Comparison of ENCODE assay signal across 27 cellular contexts in the genomic region with DNA sequence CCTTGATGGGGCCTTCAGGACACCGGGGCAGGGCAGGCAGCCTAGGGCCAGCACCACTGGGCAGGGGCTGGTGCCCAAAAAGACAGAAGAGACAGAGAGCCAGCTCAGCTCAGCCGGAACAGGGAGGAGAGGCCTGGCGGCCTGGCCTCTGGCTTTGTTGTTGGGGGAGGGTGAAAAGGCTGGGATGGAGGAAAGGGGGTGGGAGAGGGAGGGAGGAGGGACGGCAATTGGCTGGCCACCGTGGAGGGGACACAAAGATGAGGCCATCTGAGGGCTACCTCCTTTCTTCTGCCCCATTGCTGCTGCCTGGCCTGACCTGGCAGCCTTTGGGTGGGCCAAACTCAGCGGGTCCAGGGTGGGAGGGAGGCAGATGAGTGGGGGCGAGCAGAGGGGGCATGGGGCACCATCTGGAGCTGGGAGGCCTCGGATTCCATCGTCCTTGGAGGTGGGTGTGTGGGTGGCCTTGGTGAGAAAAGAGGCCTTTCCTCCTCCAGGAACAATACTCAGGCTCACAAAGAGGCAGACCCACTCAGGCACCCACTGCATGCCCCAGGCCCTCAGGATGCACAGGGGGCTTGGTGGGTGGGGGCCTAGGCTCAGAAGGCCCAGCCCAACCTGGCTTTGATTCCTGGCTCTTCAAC. TPM values are rescaled to one million over a fixed set of nuclear protein-coding genes. Genes with fewer than 3 reads are reported as not detected.
"Had no signal": no experiment of that assay in that cellular context is flagged by ENCODE, and none has a peak within 500 bp of the region (broad histone marks: within the 10 kb centered on the region; RNA-seq: fewer than 3 reads in every experiment).

No MANE protein-coding gene starts in this region.

- H3K36me3 Mint-ChIP-seq: activated naive CD4-positive, alpha-beta T cell treated with anti-CD3 and anti-CD28 coated beads, Interleukin-2, amount 50 U/mL, for 72 hours; naive B cell; stimulated activated naive B cell treated with anti-CD40 and anti-IgM and Interleukin-4, amounts not matched to agents 10 μg/mL and 1 μg/mL and 100 μg/mL, for 72 hours had no signal

- ATAC-seq: activated naive CD4-positive, alpha-beta T cell treated with anti-CD3 and anti-CD28 coated beads, Interleukin-2, amount 50 U/mL, for 72 hours; effector memory CD8-positive, alpha-beta T cell; psoas muscle; right lobe of liver; stimulated activated naive B cell treated with anti-CD40 and anti-IgM and Interleukin-4, amounts not matched to agents 10 μg/mL and 1 μg/mL and 100 μg/mL, for 72 hours had no signal

- H3K9me3 Mint-ChIP-seq: activated CD4-positive, alpha-beta memory T cell treated with anti-CD3 and anti-CD28 coated beads, Interleukin-2, amount 10 ng/mL, durations not matched to agents 7 days and 5 days; activated naive CD4-positive, alpha-beta T cell treated with anti-CD3 and anti-CD28 coated beads, Interleukin-2, amount 50 U/mL, for 72 hours; activated T-helper 1 cell treated with anti-CD3 and anti-CD28 coated beads, Interleukin-12 subunit alpha, Interleukin-12 subunit beta, Interleukin-2, Interleukin-4 antibody, amounts not matched to agents 30 ng/mL and 10 ng/mL and 1 ng/mL, durations not matched to agents 14 hours and 24 hours and 36 hours; effector memory CD8-positive, alpha-beta T cell; naive B cell; stimulated activated naive B cell treated with anti-CD40 and anti-IgM and Interleukin-4, amounts not matched to agents 10 μg/mL and 1 μg/mL and 100 μg/mL, for 72 hours; T-helper 1 cell treated with Interleukin-12 subunit alpha and Interleukin-12 subunit beta and Interleukin-4 antibody, amounts not matched to agents 30 μg/mL and 1 μg/mL, for 36 hours had no signal

- H3K27ac ChIP-seq: ovary, psoas muscle, right lobe of liver, testis had no signal

- H3K4me3 ChIP-seq: esophagus muscularis mucosa, ovary, psoas muscle, right lobe of liver, skin epidermis, testis had no signal

- DNase-seq: activated CD4-positive, alpha-beta memory T cell treated with anti-CD3 and anti-CD28 coated beads, Interleukin-2, amount 10 ng/mL, durations not matched to agents 7 days and 5 days; activated CD4-positive, alpha-beta T cell treated with anti-CD3 and anti-CD28 coated beads for 48 hours; activated CD4-positive, CD25-positive, alpha-beta regulatory T cell; activated gamma-delta T cell; central memory CD4-positive, alpha-beta T cell; effector memory CD8-positive, alpha-beta T cell; hypothalamus; naive B cell; psoas muscle; right lobe of liver; stimulated activated CD4-positive, alpha-beta T cell treated with anti-CD3 and anti-CD28 coated beads, Interleukin-15, amount 100 ng/mL, for 24 hours; stimulated activated naive B cell treated with anti-CD40 and anti-IgM and Interleukin-4, amounts not matched to agents 10 μg/mL and 1 μg/mL and 100 μg/mL, for 72 hours; testis; trophoblast cell had no signal

- H3K36me3 ChIP-seq: esophagus muscularis mucosa, ovary, right lobe of liver had no signal

- H3K27me3 Mint-ChIP-seq: effector memory CD8-positive, alpha-beta T cell had no signal

- H3K9me3 ChIP-seq: esophagus muscularis mucosa, ovary, psoas muscle, right lobe of liver, testis had no signal

- H3K27me3 ChIP-seq: ovary, right lobe of liver, testis had no signal

- H3K4me3 Mint-ChIP-seq: activated CD4-positive, alpha-beta memory T cell treated with anti-CD3 and anti-CD28 coated beads, Interleukin-2, amount 10 ng/mL, durations not matched to agents 7 days and 5 days; activated T-helper 1 cell treated with anti-CD3 and anti-CD28 coated beads, Interleukin-12 subunit alpha, Interleukin-12 subunit beta, Interleukin-2, Interleukin-4 antibody, amounts not matched to agents 30 ng/mL and 10 ng/mL and 1 ng/mL, durations not matched to agents 14 hours and 24 hours and 36 hours; effector memory CD8-positive, alpha-beta T cell; naive B cell; stimulated activated naive B cell treated with anti-CD40 and anti-IgM and Interleukin-4, amounts not matched to agents 10 μg/mL and 1 μg/mL and 100 μg/mL, for 72 hours; T-helper 1 cell treated with Interleukin-12 subunit alpha and Interleukin-12 subunit beta and Interleukin-4 antibody, amounts not matched to agents 30 μg/mL and 1 μg/mL, for 36 hours had no signal

- H3K27ac Mint-ChIP-seq: activated CD4-positive, alpha-beta memory T cell treated with anti-CD3 and anti-CD28 coated beads, Interleukin-2, amount 10 ng/mL, durations not matched to agents 7 days and 5 days; activated T-helper 1 cell treated with anti-CD3 and anti-CD28 coated beads, Interleukin-12 subunit alpha, Interleukin-12 subunit beta, Interleukin-2, Interleukin-4 antibody, amounts not matched to agents 30 ng/mL and 10 ng/mL and 1 ng/mL, durations not matched to agents 14 hours and 24 hours and 36 hours; stimulated activated naive B cell treated with anti-CD40 and anti-IgM and Interleukin-4, amounts not matched to agents 10 μg/mL and 1 μg/mL and 100 μg/mL, for 72 hours; T-helper 1 cell treated with Interleukin-12 subunit alpha and Interleukin-12 subunit beta and Interleukin-4 antibody, amounts not matched to agents 30 μg/mL and 1 μg/mL, for 36 hours had no signal

RNA-seq across cellular contexts. Expression of a gene that starts 9.3 kb away (rescaled TPM):
- total RNA-seq: activated CD4-positive, alpha-beta memory T cell treated with anti-CD3 and anti-CD28 coated beads, Interleukin-2, amount 10 ng/mL, durations not matched to agents 7 days and 5 days; astrocyte had no signal

RNA-seq across cellular contexts. Expression of a gene that starts 50.1 kb away (rescaled TPM):
- total RNA-seq: activated CD4-positive, alpha-beta memory T cell treated with anti-CD3 and anti-CD28 coated beads, Interleukin-2, amount 10 ng/mL, durations not matched to agents 7 days and 5 days; activated naive CD4-positive, alpha-beta T cell treated with anti-CD3 and anti-CD28 coated beads, Interleukin-2, amount 50 U/mL, for 72 hours; activated T-helper 1 cell treated with anti-CD3 and anti-CD28 coated beads, Interleukin-12 subunit alpha, Interleukin-12 subunit beta, Interleukin-2, Interleukin-4 antibody, amounts not matched to agents 30 ng/mL and 10 ng/mL and 1 ng/mL, durations not matched to agents 14 hours and 24 hours and 36 hours; astrocyte; dermis microvascular lymphatic vessel endothelial cell; frontal cortex; lower leg skin; mesenteric fat pad; mucosa of gallbladder; ovary; psoas muscle; SK-MEL-5 had no signal
- polyA plus RNA-seq: ovary had no signal
